1 cellular context compared by ENCODE assay signal in genomic region chr7:104883718-104884452, GRCh38.
TF ChIP-seq lines count a peak whose summit lies in the region.

No MANE protein-coding gene starts in this region.

TF ChIP-seq in K562, 482 proteins besides CTCF, POLR2A, EP300 and RAD21 (continued from another document and continues in another):
- TF ChIP-seq USF1 (CRISPR knock-in tag; IDR thresholded peaks at IDR 0.05) (peak; percentile 90), CEBPG (CRISPR knock-in tag; IDR thresholded peaks at IDR 0.05) (no peak), CEBPG (tag; conservative IDR thresholded peaks at IDR 0.05 in 1 of 2, IDR thresholded peaks at IDR 0.05 in 1 of 2) (no peak), BMI1 (IDR thresholded peaks at IDR 0.05; ENCODE audit: low read length) (no peak), DDX20 (tag; IDR thresholded peaks at IDR 0.05; ENCODE audit: low read depth) (no peak), EGR1 (conservative IDR thresholded peaks at IDR 0.05) (peak; percentile 86), CHD4 (IDR thresholded peaks at IDR 0.05; ENCODE audit: insufficient read depth, insufficient replicate concordance, low read depth, low read length, poor library complexity, severe bottlenecking) (no peak), SP1 (CRISPR knock-in tag; IDR thresholded peaks at IDR 0.05) (0 out of 2 replicates have a peak, but pooled peaks have one; percentile 51), NFIX (CRISPR knock-in tag; IDR thresholded peaks at IDR 0.05; ENCODE audit: low read depth) (peak; percentile 100), ZNF124 (CRISPR knock-in tag; IDR thresholded peaks at IDR 0.05) (no peak), KAT8 (IDR thresholded peaks at IDR 0.05; ENCODE audit: low read depth) (no peak), ZBTB5 (IDR thresholded peaks at IDR 0.05) (no peak), STAT6 (CRISPR knock-in tag; IDR thresholded peaks at IDR 0.05) (peak; percentile 41; the same call in 1 of the 2 replicates), TAF9B (IDR thresholded peaks at IDR 0.05; ENCODE audit: partially characterized antibody) (peak; percentile 35), TEAD4 (IDR thresholded peaks at IDR 0.05; ENCODE audit: low read length) (0 out of 2 replicates have a peak, but pooled peaks have one; percentile 41), TEAD4 (CRISPR knock-in tag; IDR thresholded peaks at IDR 0.05; ENCODE audit: borderline replicate concordance) (no peak), HBP1 (CRISPR knock-in tag; IDR thresholded peaks at IDR 0.05) (0 out of 2 replicates have a peak, but pooled peaks have one; percentile 62), MITF (IDR thresholded peaks at IDR 0.05) (0 out of 2 replicates have a peak, but pooled peaks have one; percentile 40), ETS2 (tag; IDR thresholded peaks at IDR 0.05; ENCODE audit: borderline replicate concordance, poor library complexity, severe bottlenecking) (no peak), L3MBTL2 (IDR thresholded peaks at IDR 0.05) (peak; percentile 94), ASH1L (IDR thresholded peaks at IDR 0.05; ENCODE audit: borderline replicate concordance, low read depth, partially characterized antibody) (no peak), ZNF431 (CRISPR knock-in tag; IDR thresholded peaks at IDR 0.05) (no peak; the same call in 1 of the 2 replicates), ZNF766 (CRISPR knock-in tag; conservative IDR thresholded peaks at IDR 0.05) (0 out of 2 replicates have a peak, but pooled peaks have one; percentile 29), ZBTB12 (CRISPR knock-in tag; IDR thresholded peaks at IDR 0.05) (no peak), RAD51 (IDR thresholded peaks at IDR 0.05; ENCODE audit: borderline replicate concordance, low read depth) (peak; percentile 81), MED1 (CRISPR knock-in tag; IDR thresholded peaks at IDR 0.05; ENCODE audit: borderline replicate concordance) (no peak), MTA2 (IDR thresholded peaks at IDR 0.05; ENCODE audit: low read depth) (no peak), PCBP1 (IDR thresholded peaks at IDR 0.05; ENCODE audit: low read depth, low read length, poor library complexity, severe bottlenecking) (no peak), CCNT2 (IDR thresholded peaks at IDR 0.05; ENCODE audit: borderline replicate concordance, extremely low read depth, insufficient read length, low read depth, low read length) (no peak), RBM25 (IDR thresholded peaks at IDR 0.05; ENCODE audit: low read depth, low read length, severe bottlenecking) (no peak), SUPT5H (IDR thresholded peaks at IDR 0.05) (no peak), GABPA (tag; conservative IDR thresholded peaks at IDR 0.05; ENCODE audit: low read depth) (peak; percentile 50), JUND (IDR thresholded peaks at IDR 0.05; ENCODE audit: borderline replicate concordance, low read depth, low read length) (peak; percentile 60; the same call in 1 of the 2 replicates), JUND (tag; IDR thresholded peaks at IDR 0.05; ENCODE audit: borderline replicate concordance, low read depth, low read length) (peak; percentile 18; the same call in 1 of the 3 replicates), RBFOX2 (IDR thresholded peaks at IDR 0.05; ENCODE audit: low read depth, low read length) (no peak), HLTF (IDR thresholded peaks at IDR 0.05) (no peak), SPI1 (IDR thresholded peaks at IDR 0.05; ENCODE audit: borderline replicate concordance, low read depth, low read length) (peak; percentile 94), ZNF655 (CRISPR knock-in tag; IDR thresholded peaks at IDR 0.05) (no peak), MEF2A (IDR thresholded peaks at IDR 0.05; ENCODE audit: control insufficient read depth, low read depth, low read length) (peak; percentile 24; the same call in 1 of the 2 replicates), ZNF639 (CRISPR knock-in tag; conservative IDR thresholded peaks at IDR 0.05 in 1 of 2, IDR thresholded peaks at IDR 0.05 in 1 of 2) (peak in 1 of 2 experiments; percentile 67; a peak in 1 of 4 replicates), HEY1 (CRISPR knock-in tag; IDR thresholded peaks at IDR 0.05; ENCODE audit: borderline replicate concordance) (no peak), MAFG (tag; conservative IDR thresholded peaks at IDR 0.05) (peak; percentile 91), HMGXB4 (CRISPR knock-in tag; IDR thresholded peaks at IDR 0.05) (peak; percentile 23; the same call in 1 of the 2 replicates), ZNF436 (CRISPR knock-in tag; IDR thresholded peaks at IDR 0.05) (no peak), DPF2 (IDR thresholded peaks at IDR 0.05) (peak; percentile 78), SREBF2 (CRISPR knock-in tag; IDR thresholded peaks at IDR 0.05) (no peak), ZHX1 (conservative IDR thresholded peaks at IDR 0.05; ENCODE audit: low read length) (no peak), KLF16 (IDR thresholded peaks at IDR 0.05) (peak; percentile 31; the same call in 1 of the 2 replicates), SMAD3 (CRISPR knock-in tag; conservative IDR thresholded peaks at IDR 0.05) (0 out of 2 replicates have a peak, but pooled peaks have one; percentile 3), NONO (IDR thresholded peaks at IDR 0.05; ENCODE audit: low read depth in 2 of 2, low read length in 1 of 2) (no peak), IFI16 (CRISPR knock-in tag; IDR thresholded peaks at IDR 0.05) (no peak)
